In genomic region chr6:116102856-116103255, GRCh38 we compare ENCODE assay signal across 20 cellular contexts. TPM values are rescaled to one million over a fixed set of nuclear protein-coding genes. Genes with fewer than 3 reads are reported as not detected.
DNase-seq lines count a peak whose midpoint lies in the region; ATAC-seq, FAIRE-seq and TF ChIP-seq lines count a peak whose summit lies in the region.
"Had no signal": no experiment of that assay in that cellular context is flagged by ENCODE, and none has a peak within 500 bp of the region (broad histone marks: within the 10 kb centered on the region; RNA-seq: fewer than 3 reads in every experiment).

No MANE protein-coding gene starts in this region.

- H3K27ac Mint-ChIP-seq in astrocyte (ENCODE audit: unreplicated experiment) (peak overlapping the region; percentile 8), nephron (peak overlapping the region in 1 of 3 experiments; percentile 26)

- H3K27me3 ChIP-seq in astrocyte (ENCODE audit: insufficient read depth, low read length) (no peaks in the 10 kb centered on the region), uterus (no peaks in the 10 kb centered on the region)
- H3K27me3 ChIP-seq: cardiac muscle cell had no signal

- H3K4me3 ChIP-seq in astrocyte (ENCODE audit: insufficient read depth, low read depth, low read length) (no peak overlapping the region), uterus (no peak overlapping the region)
- H3K4me3 ChIP-seq: cardiac muscle cell had no signal

- TF ChIP-seq POLR2A in uterus (IDR thresholded peaks at IDR 0.05) = no peak

- peaks cover 9% of the 10 kb centered on the region for H3K79me2 ChIP-seq in astrocyte (ENCODE audit: insufficient read depth, low read length)

- peak; percentile 4 for DNase-seq in SIG-M5 treated with dmso at 0.1 percent for 504 hours (lab: John Stamatoyannopoulos, UW; ENCODE audit: unreplicated experiment)
- no peak for DNase-seq in SIG-M5 (lab: John Stamatoyannopoulos, UW)
- DNase-seq in astrocyte (ENCODE audit: low read depth) = no peak
- no peak for DNase-seq in uterus
- DNase-seq in NCI-H345 treated with DMSO at 0.1 percent for 48 hours (lab: John Stamatoyannopoulos, UW; ENCODE audit: unreplicated experiment) = no peak
- DNase-seq: 8988T; activated T-cell treated with anti-CD3 and anti-CD28 coated beads for 4 hours; erythroblast; KG1; midbrain; NCI-H2107; stimulated activated CD4-positive, alpha-beta T cell treated with anti-CD3 and anti-CD28 coated beads, Interleukin-4, amount 100 ng/mL, for 4 hours; substantia nigra had no signal

- no peak for FAIRE-seq in astrocyte (lab: Jason Lieb, UNC)
- FAIRE-seq: RCC 7860, TTC549 had no signal

- no peak overlapping the region for H2AFZ ChIP-seq in astrocyte (ENCODE audit: low read depth, low read length)

- H3K9me3 ChIP-seq in astrocyte (ENCODE audit: insufficient read depth, low read depth, low read length) (no peaks in the 10 kb centered on the region), uterus (no peaks in the 10 kb centered on the region)

- TF ChIP-seq CTCF in astrocyte (IDR thresholded peaks at IDR 0.05; ENCODE audit: insufficient read depth, low read depth, low read length) (no peak), nephron (IDR thresholded peaks at IDR 0.05; ENCODE audit: unreplicated experiment in 3 of 3) (no peak), uterus (IDR thresholded peaks at IDR 0.05) (no peak)

- H3K4me1 ChIP-seq in astrocyte (ENCODE audit: insufficient read depth, low read length) (peaks cover 7% of the 10 kb centered on the region), uterus (no peaks in the 10 kb centered on the region)

- intact Hi-C loops in uterus (cut with DNase I; ENCODE audit: low total_unique reads) = no loop called here

- no peaks in the 10 kb centered on the region for H3K27me3 Mint-ChIP-seq in astrocyte (ENCODE audit: low read depth, unreplicated experiment)
- no peaks in the 10 kb centered on the region for H3K27me3 Mint-ChIP-seq in nephron (ENCODE audit: low read depth)

- H4K20me1 ChIP-seq in astrocyte (ENCODE audit: insufficient read depth, low read length) = peaks cover 5% of the 10 kb centered on the region

- no peak overlapping the region for H3K4me3 Mint-ChIP-seq in astrocyte (ENCODE audit: unreplicated experiment)
- H3K4me3 Mint-ChIP-seq in nephron = peak overlapping the region; percentile 59 to 77 (median 73)

- no peaks in the 10 kb centered on the region for H3K36me3 ChIP-seq in astrocyte (ENCODE audit: insufficient read depth, low read length)
- no peaks in the 10 kb centered on the region for H3K36me3 ChIP-seq in uterus
- H3K36me3 ChIP-seq: cardiac muscle cell had no signal

- no peak overlapping the region for H3K9ac ChIP-seq in astrocyte (ENCODE audit: low read length)

- peak; percentile 18 for ATAC-seq in HG02610 (IDR thresholded peaks at IDR 0.05; ENCODE audit: unreplicated experiment)
- no peak for ATAC-seq in GM18520 (IDR thresholded peaks at IDR 0.05; ENCODE audit: unreplicated experiment)

- H3K9me3 Mint-ChIP-seq in astrocyte (ENCODE audit: unreplicated experiment) = no peaks in the 10 kb centered on the region
- H3K9me3 Mint-ChIP-seq in nephron = no peaks in the 10 kb centered on the region

- H3K4me2 ChIP-seq in astrocyte (ENCODE audit: low read length) = no peak overlapping the region

- H3K27ac ChIP-seq in astrocyte (ENCODE audit: low read depth, low read length) (no peak overlapping the region), uterus (no peak overlapping the region)
- H3K27ac ChIP-seq: cardiac muscle cell had no signal

- H3K4me1 Mint-ChIP-seq in astrocyte (ENCODE audit: low read depth, unreplicated experiment) (peaks cover 30% of the 10 kb centered on the region), nephron (peaks cover 18% of the 10 kb centered on the region)

- H3K36me3 Mint-ChIP-seq in astrocyte (ENCODE audit: low read depth, unreplicated experiment) (peaks cover 10% of the 10 kb centered on the region), nephron (ENCODE audit: low read depth) (no peaks in the 10 kb centered on the region)

RNA-seq across cellular contexts. Expression of gene NT5DC1, which starts 2.2 kb away (rescaled TPM):
- total RNA-seq in astrocyte = 26.7 and 29.7 TPM in 2 replicates
- 10 to 100 TPM in 1 of 4 donors, 1 to 10 TPM in 3; 2.6 to 37.8 (median 6.5) TPM for total RNA-seq in uterus

RNA-seq across cellular contexts. Expression of gene COL10A1, which starts 23.1 kb away (rescaled TPM):
- total RNA-seq in astrocyte = 0.17 TPM in 1 of 2 replicates, not detected in the other
- under 1 TPM in 1 of 4 donors, not detected in 3; 0.07 TPM for total RNA-seq in uterus
- total RNA-seq: cardiac muscle cell, renal cortical epithelial cell had no signal

RNA-seq across cellular contexts. Expression of gene FRK, which starts 42.2 kb away (rescaled TPM):
- total RNA-seq in astrocyte = 0.77 and 1.3 TPM in 2 replicates
- total RNA-seq in uterus = 1 to 10 TPM; 1.8 to 8.2 (median 2.3) TPM
